Comparison of ENCODE assay signal across 1 cellular context in the genomic region with DNA sequence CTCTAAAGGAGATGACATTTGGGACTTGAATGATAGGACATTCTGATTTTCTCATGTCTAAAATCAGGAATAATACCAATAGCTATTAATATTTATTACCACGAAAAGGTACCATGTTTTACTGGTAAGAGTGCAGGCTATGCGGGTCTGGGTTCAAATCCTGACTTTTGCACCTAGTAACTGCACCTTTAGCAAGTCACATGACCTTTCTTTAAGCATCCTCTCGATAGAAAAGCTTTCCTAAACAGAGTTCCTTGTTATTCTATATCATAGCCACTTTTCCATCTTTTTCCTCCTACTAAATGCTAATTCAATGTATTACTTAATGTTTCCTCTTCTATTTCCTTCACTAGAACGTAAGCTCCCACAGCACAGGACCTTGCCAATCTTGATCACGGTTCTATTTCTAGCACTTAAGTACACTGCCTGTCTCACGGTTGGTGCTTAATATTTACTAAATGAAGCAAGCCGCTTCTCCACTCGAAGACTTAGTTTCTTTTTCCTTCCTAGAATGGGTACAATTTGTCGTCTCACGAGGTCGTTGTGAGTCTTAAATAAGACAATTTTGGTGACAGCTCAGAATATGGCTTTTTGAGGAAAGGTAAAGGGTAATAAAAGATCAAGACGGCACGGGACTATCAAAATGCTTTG.
TF ChIP-seq lines count a peak whose summit lies in the region.

No MANE protein-coding gene starts in this region.

TF ChIP-seq in H1, 55 proteins besides CTCF, POLR2A, EP300 and RAD21 (continued from another document):
- no peak for TF ChIP-seq CHD1 (IDR thresholded peaks at IDR 0.05; ENCODE audit: low read depth, low read length)
- no peak for TF ChIP-seq NANOG (IDR thresholded peaks at IDR 0.05; ENCODE audit: insufficient read depth, low read depth, low read length, poor library complexity, severe bottlenecking)
- TF ChIP-seq SRF (IDR thresholded peaks at IDR 0.05; ENCODE audit: low read depth, low read length), result no peak
- TF ChIP-seq PHF8 (conservative IDR thresholded peaks at IDR 0.05; ENCODE audit: low read depth, low read length), result no peak
- TF ChIP-seq ASH2L (IDR thresholded peaks at IDR 0.05; ENCODE audit: low read length), result no peak
- TF ChIP-seq, protein P1, sequence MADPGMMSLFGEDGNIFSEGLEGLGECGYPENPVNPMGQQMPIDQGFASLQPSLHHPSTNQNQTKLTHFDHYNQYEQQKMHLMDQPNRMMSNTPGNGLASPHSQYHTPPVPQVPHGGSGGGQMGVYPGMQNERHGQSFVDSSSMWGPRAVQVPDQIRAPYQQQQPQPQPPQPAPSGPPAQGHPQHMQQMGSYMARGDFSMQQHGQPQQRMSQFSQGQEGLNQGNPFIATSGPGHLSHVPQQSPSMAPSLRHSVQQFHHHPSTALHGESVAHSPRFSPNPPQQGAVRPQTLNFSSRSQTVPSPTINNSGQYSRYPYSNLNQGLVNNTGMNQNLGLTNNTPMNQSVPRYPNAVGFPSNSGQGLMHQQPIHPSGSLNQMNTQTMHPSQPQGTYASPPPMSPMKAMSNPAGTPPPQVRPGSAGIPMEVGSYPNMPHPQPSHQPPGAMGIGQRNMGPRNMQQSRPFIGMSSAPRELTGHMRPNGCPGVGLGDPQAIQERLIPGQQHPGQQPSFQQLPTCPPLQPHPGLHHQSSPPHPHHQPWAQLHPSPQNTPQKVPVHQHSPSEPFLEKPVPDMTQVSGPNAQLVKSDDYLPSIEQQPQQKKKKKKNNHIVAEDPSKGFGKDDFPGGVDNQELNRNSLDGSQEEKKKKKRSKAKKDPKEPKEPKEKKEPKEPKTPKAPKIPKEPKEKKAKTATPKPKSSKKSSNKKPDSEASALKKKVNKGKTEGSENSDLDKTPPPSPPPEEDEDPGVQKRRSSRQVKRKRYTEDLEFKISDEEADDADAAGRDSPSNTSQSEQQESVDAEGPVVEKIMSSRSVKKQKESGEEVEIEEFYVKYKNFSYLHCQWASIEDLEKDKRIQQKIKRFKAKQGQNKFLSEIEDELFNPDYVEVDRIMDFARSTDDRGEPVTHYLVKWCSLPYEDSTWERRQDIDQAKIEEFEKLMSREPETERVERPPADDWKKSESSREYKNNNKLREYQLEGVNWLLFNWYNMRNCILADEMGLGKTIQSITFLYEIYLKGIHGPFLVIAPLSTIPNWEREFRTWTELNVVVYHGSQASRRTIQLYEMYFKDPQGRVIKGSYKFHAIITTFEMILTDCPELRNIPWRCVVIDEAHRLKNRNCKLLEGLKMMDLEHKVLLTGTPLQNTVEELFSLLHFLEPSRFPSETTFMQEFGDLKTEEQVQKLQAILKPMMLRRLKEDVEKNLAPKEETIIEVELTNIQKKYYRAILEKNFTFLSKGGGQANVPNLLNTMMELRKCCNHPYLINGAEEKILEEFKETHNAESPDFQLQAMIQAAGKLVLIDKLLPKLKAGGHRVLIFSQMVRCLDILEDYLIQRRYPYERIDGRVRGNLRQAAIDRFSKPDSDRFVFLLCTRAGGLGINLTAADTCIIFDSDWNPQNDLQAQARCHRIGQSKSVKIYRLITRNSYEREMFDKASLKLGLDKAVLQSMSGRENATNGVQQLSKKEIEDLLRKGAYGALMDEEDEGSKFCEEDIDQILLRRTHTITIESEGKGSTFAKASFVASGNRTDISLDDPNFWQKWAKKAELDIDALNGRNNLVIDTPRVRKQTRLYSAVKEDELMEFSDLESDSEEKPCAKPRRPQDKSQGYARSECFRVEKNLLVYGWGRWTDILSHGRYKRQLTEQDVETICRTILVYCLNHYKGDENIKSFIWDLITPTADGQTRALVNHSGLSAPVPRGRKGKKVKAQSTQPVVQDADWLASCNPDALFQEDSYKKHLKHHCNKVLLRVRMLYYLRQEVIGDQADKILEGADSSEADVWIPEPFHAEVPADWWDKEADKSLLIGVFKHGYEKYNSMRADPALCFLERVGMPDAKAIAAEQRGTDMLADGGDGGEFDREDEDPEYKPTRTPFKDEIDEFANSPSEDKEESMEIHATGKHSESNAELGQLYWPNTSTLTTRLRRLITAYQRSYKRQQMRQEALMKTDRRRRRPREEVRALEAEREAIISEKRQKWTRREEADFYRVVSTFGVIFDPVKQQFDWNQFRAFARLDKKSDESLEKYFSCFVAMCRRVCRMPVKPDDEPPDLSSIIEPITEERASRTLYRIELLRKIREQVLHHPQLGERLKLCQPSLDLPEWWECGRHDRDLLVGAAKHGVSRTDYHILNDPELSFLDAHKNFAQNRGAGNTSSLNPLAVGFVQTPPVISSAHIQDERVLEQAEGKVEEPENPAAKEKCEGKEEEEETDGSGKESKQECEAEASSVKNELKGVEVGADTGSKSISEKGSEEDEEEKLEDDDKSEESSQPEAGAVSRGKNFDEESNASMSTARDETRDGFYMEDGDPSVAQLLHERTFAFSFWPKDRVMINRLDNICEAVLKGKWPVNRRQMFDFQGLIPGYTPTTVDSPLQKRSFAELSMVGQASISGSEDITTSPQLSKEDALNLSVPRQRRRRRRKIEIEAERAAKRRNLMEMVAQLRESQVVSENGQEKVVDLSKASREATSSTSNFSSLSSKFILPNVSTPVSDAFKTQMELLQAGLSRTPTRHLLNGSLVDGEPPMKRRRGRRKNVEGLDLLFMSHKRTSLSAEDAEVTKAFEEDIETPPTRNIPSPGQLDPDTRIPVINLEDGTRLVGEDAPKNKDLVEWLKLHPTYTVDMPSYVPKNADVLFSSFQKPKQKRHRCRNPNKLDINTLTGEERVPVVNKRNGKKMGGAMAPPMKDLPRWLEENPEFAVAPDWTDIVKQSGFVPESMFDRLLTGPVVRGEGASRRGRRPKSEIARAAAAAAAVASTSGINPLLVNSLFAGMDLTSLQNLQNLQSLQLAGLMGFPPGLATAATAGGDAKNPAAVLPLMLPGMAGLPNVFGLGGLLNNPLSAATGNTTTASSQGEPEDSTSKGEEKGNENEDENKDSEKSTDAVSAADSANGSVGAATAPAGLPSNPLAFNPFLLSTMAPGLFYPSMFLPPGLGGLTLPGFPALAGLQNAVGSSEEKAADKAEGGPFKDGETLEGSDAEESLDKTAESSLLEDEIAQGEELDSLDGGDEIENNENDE (IDR thresholded peaks at IDR 0.05; ENCODE audit: insufficient replicate concordance, low read length), result no peak
- TF ChIP-seq GABPA (IDR thresholded peaks at IDR 0.05; ENCODE audit: borderline replicate concordance, insufficient read depth, low read length), result no peak
- no peak for TF ChIP-seq BRCA1 (IDR thresholded peaks at IDR 0.05; ENCODE audit: low read depth, low read length)
- TF ChIP-seq NRF1 (IDR thresholded peaks at IDR 0.05; ENCODE audit: low read depth, low read length), result no peak
- TF ChIP-seq CTBP2 (IDR thresholded peaks at IDR 0.05; ENCODE audit: borderline replicate concordance, insufficient read depth, insufficient read length, low read length), result no peak
- no peak for TF ChIP-seq CREB1 (IDR thresholded peaks at IDR 0.05)
- no peak for TF ChIP-seq SUZ12 (IDR thresholded peaks at IDR 0.05; ENCODE audit: low read length)
- no peak for TF ChIP-seq HDAC2 (IDR thresholded peaks at IDR 0.05; ENCODE audit: borderline replicate concordance in 1 of 2, low read depth in 2 of 2, low read length in 2 of 2)
- TF ChIP-seq SAP30 (IDR thresholded peaks at IDR 0.05; ENCODE audit: insufficient read depth, insufficient replicate concordance, low read length), result no peak
- TF ChIP-seq HDAC6 (IDR thresholded peaks at IDR 0.05; ENCODE audit: low read depth, low read length), result no peak
